In the genomic region with DNA sequence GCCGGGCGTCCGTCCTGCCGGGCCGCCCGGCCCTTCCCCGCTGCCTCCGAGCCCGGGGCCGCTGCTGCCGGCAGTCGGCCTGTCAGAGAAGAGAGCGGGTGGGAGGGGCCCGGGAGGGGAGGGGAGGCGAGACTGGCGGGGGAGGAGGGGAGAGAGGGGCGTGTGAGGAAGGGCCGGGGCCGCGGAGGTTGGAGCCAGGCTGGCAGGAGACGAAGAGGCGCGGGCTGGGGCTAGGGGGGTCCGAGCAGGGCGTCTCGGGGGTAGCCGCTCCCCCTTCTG, we compare ENCODE assay signal across 8 cellular contexts. TPM values are rescaled to one million over a fixed set of nuclear protein-coding genes. Genes with fewer than 3 reads are reported as not detected.
DNase-seq lines count a peak whose midpoint lies in the region; ATAC-seq and TF ChIP-seq lines count a peak whose summit lies in the region.

No MANE protein-coding gene starts in this region.

- POLR2A ChIA-PET in activated CD8-positive, alpha-beta T cell treated with anti-CD3 and anti-CD28 coated beads for 36 hours (lab: Charles Lee) = interaction anchor here (1.0 to 2.8 kb wide), 10 partner anchors 10 to 829 kb away, joined by 3 to 16 read pairs (median 4); partner anchors contain the start of genes ATP6V0E1 and BNIP1

- no peaks in the 10 kb centered on the region for H3K36me3 ChIP-seq in DOHH2 (ENCODE audit: control insufficient read depth, low read length)
- no peaks in the 10 kb centered on the region for H3K36me3 ChIP-seq in cardiac muscle cell
- H3K36me3 ChIP-seq in sigmoid colon = no peaks in the 10 kb centered on the region

- no peak for TF ChIP-seq CTCF in DOHH2 (IDR thresholded peaks at IDR 0.05; ENCODE audit: low read depth, low read length, poor library complexity, severe bottlenecking)
- TF ChIP-seq CTCF in GM20000 (IDR thresholded peaks at IDR 0.05; ENCODE audit: extremely low read depth, missing control alignments) = no peak
- no peak for TF ChIP-seq CTCF in activated CD8-positive, alpha-beta T cell treated with anti-CD3 and anti-CD28 coated beads for 36 hours (IDR thresholded peaks at IDR 0.05)
- no peak for TF ChIP-seq CTCF in cardiac muscle cell (IDR thresholded peaks at IDR 0.05; ENCODE audit: low read depth, low read length)
- TF ChIP-seq CTCF in sigmoid colon (IDR thresholded peaks at IDR 0.05) = no peak

- peak overlapping the region; percentile 91 for H3K4me3 Mint-ChIP-seq in activated CD8-positive, alpha-beta T cell treated with anti-CD3 and anti-CD28 coated beads for 36 hours

- CTCF ChIA-PET in activated CD8-positive, alpha-beta T cell treated with anti-CD3 and anti-CD28 coated beads for 36 hours (lab: Charles Lee) = interaction anchor here (0.7 to 8.2 kb wide), 7 partner anchors 9 to 559 kb away, joined by 3 to 37 read pairs (median 5); partner anchors contain the start of genes ATP6V0E1 and BNIP1

- ATAC-seq in HG03571 (IDR thresholded peaks at IDR 0.05; ENCODE audit: unreplicated experiment) = peak; percentile 23
- peak; percentile 41 for ATAC-seq in activated CD8-positive, alpha-beta T cell treated with anti-CD3 and anti-CD28 coated beads for 36 hours

- DNase-seq in GM20000 (ENCODE audit: low spot score) (peak; percentile 81), cardiac muscle cell (ENCODE audit: low read depth in 1 of 2, low spot score in 1 of 2) (no peak), sigmoid colon (no peak), mucosa of gallbladder (ENCODE audit: low spot score) (no peak), RKO (ENCODE audit: low spot score) (no peak)
- no peak for DNase-seq in activated CD8-positive, alpha-beta T cell treated with anti-CD3 and anti-CD28 coated beads for 36 hours

- H3K27ac ChIP-seq in DOHH2 (ENCODE audit: low read depth, low read length) (peak overlapping the region; percentile 54), cardiac muscle cell (peak overlapping the region; percentile 99), sigmoid colon (peak overlapping the region; percentile 97 to 100 (median 99))

- peak overlapping the region; percentile 89 for H3K4me2 ChIP-seq in DOHH2 (ENCODE audit: low read length)

- no peaks in the 10 kb centered on the region for H3K9me2 ChIP-seq in DOHH2 (replicated peaks; ENCODE audit: control insufficient read depth, low read length)

- TF ChIP-seq POLR2A in sigmoid colon (IDR thresholded peaks at IDR 0.05) = no peak

- H3K36me3 Mint-ChIP-seq in activated CD8-positive, alpha-beta T cell treated with anti-CD3 and anti-CD28 coated beads for 36 hours (ENCODE audit: low read depth) = peaks cover 2% of the 10 kb centered on the region

- H3K79me2 ChIP-seq in DOHH2 (ENCODE audit: control insufficient read depth, low read length) = peaks cover 38% of the 10 kb centered on the region

- no peaks in the 10 kb centered on the region for H4K20me1 ChIP-seq in DOHH2 (ENCODE audit: control insufficient read depth, insufficient read depth, low read depth, low read length)

- H3K27me3 ChIP-seq in DOHH2 (ENCODE audit: control insufficient read depth, low read length) = no peaks in the 10 kb centered on the region
- H3K27me3 ChIP-seq in cardiac muscle cell = no peaks in the 10 kb centered on the region
- no peaks in the 10 kb centered on the region for H3K27me3 ChIP-seq in sigmoid colon

- H3K9me3 Mint-ChIP-seq in activated CD8-positive, alpha-beta T cell treated with anti-CD3 and anti-CD28 coated beads for 36 hours = no peaks in the 10 kb centered on the region

- WGBS in sigmoid colon, 2 donors = 0 to 1% methylated on average over 27 of the region's 27 CpGs

- H3K27ac Mint-ChIP-seq in activated CD8-positive, alpha-beta T cell treated with anti-CD3 and anti-CD28 coated beads for 36 hours = peak overlapping the region; percentile 97

- H3K4me1 ChIP-seq in DOHH2 (ENCODE audit: control insufficient read depth, low read length) (peaks cover 43% of the 10 kb centered on the region), cardiac muscle cell (ENCODE audit: low read depth) (peaks cover 6% of the 10 kb centered on the region), sigmoid colon (peaks cover 0 to 63% (median 56%) of the 10 kb centered on the region in 4 donors)

- no peak for TF ChIP-seq EP300 in sigmoid colon (IDR thresholded peaks at IDR 0.05)

- peaks cover 13% of the 10 kb centered on the region for H3F3A ChIP-seq in DOHH2 (ENCODE audit: control insufficient read depth, insufficient read depth)

- peaks cover 46% of the 10 kb centered on the region for H3K4me1 Mint-ChIP-seq in activated CD8-positive, alpha-beta T cell treated with anti-CD3 and anti-CD28 coated beads for 36 hours (ENCODE audit: low read depth)

- no peaks in the 10 kb centered on the region for H3K27me3 Mint-ChIP-seq in activated CD8-positive, alpha-beta T cell treated with anti-CD3 and anti-CD28 coated beads for 36 hours

- peak overlapping the region; percentile 90 for H3K4me3 ChIP-seq in DOHH2 (ENCODE audit: low read length)
- peak overlapping the region; percentile 99 for H3K4me3 ChIP-seq in cardiac muscle cell
- peak overlapping the region; percentile 77 to 100 (median 100) for H3K4me3 ChIP-seq in sigmoid colon

- H3K9me3 ChIP-seq in DOHH2 (ENCODE audit: control insufficient read depth, insufficient read depth, low read length) = no peaks in the 10 kb centered on the region
- H3K9me3 ChIP-seq in cardiac muscle cell (ENCODE audit: low read depth) = no peaks in the 10 kb centered on the region
- H3K9me3 ChIP-seq in sigmoid colon = no peaks in the 10 kb centered on the region

- intact Hi-C loops in activated CD8-positive, alpha-beta T cell treated with anti-CD3 and anti-CD28 coated beads for 36 hours (cut with micrococcal nuclease) = loop anchor here (1.0 to 5.0 kb wide), 2 partner anchors 73 to 86 kb away; partner anchors contain the start of genes ATP6V0E1 and BNIP1
- intact Hi-C loops in sigmoid colon (cut with DNase I) = loop anchor here (1.0 to 10.0 kb wide), 4 partner anchors 72 to 602 kb away; partner anchors contain the start of genes BNIP1 and SH3PXD2B

RNA-seq across cellular contexts. Expression of gene CREBRF, which starts 0.6 kb away (rescaled TPM):
- 10 to 100 TPM in 1 of 2 experiments, 1 to 10 TPM in 1; 9.3 to 10.2 TPM for total RNA-seq in activated CD8-positive, alpha-beta T cell treated with anti-CD3 and anti-CD28 coated beads for 36 hours
- total RNA-seq in cardiac muscle cell (11.6 and 11.9 TPM in 2 replicates), sigmoid colon (10 to 100 TPM; 47.9 to 58.5 (median 56.6) TPM), mucosa of gallbladder (34.6 TPM)
- polyA plus RNA-seq in cardiac muscle cell (5.8 and 18.0 TPM in 2 replicates), sigmoid colon (1 to 10 TPM; 4.4 to 6.6 (median 6.6) TPM)
